In the genomic region with DNA sequence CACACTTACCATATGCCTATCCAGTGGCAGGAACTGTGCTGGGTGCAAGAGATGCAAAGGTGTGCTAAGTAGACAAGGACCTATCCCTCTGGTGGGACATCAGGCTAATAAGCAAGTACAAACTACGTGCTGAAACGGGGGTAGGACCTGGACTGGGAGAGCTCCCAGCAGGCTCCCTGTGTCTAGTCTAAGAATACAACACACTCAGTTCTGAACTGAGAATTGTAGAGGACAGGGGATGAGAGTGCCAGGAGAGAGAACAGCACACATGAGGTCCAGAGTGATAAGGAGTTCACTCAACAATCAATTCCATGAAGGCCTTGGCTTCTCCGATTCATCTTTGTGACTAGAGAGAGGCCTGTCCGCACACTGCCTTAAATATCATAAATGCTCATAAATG, we compare ENCODE assay signal across 20 cellular contexts.
"Had no signal": no experiment of that assay in that cellular context is flagged by ENCODE, and none has a peak within 500 bp of the region (broad histone marks: within the 10 kb centered on the region; RNA-seq: fewer than 3 reads in every experiment).

No MANE protein-coding gene starts in this region.

- H3K27me3 Mint-ChIP-seq: IgD-negative memory B cell had no signal

- H3K27ac Mint-ChIP-seq: IgD-negative memory B cell had no signal

- H3K4me3 ChIP-seq: K562, SJSA1, SK-N-MC had no signal

- H3K9me3 Mint-ChIP-seq: IgD-negative memory B cell had no signal

- H3K36me3 ChIP-seq: SJSA1 had no signal

- H3K9me3 ChIP-seq: SJSA1 had no signal

- DNase-seq: Kasumi-1, MM.1S, NCI-H1092 treated with DMSO at 0.1 percent for 48 hours, NCI-H1436, NCI-H1694 treated with DMSO at 0.1 percent for 48 hours, NCI-H1930, NCI-H2081, NCI-H2107, NCI-H2227 treated with DMSO at 0.1 percent for 48 hours, NCI-H524 treated with DMSO at 0.1 percent for 48 hours, NCI-H69, NCI-H774, RPMI8226, SHP77 treated with DMSO at 0.1 percent for 48 hours had no signal

- ATAC-seq: K562 had no signal

- H3K27ac ChIP-seq: HL-60, KMS-11, SJSA1, SK-N-MC had no signal

- H3K27me3 ChIP-seq: SJSA1 had no signal

- H3K4me1 ChIP-seq: SJSA1 had no signal

- H3K4me3 Mint-ChIP-seq: IgD-negative memory B cell had no signal
